In the genomic region with DNA sequence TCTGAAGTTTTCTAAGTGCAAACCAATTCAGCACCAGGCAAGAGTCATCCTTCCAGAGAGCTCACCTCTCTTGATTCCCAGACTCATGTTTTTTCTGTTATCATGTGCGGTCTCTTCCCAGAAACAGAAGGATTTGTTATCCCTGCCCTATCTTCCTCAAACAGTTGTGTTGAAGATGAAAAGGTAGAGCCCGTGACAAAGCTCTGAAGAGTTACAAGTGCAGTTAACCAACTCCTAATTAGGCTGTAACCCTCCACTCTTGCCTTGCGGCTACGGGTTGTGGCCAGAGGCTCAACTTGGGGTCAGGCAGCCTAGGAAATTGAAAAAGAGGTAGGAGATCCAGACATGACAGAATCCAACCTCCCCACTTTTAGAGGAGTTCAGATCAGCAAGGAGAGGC, we compare ENCODE assay signal across 1 cellular context.
TF ChIP-seq lines count a peak whose summit lies in the region.

No MANE protein-coding gene starts in this region.

TF ChIP-seq in H1, 55 proteins besides CTCF, POLR2A, EP300 and RAD21:
- TF ChIP-seq SIRT6 (IDR thresholded peaks at IDR 0.05; ENCODE audit: low read length) (no peak), RBBP5 (IDR thresholded peaks at IDR 0.05; ENCODE audit: borderline replicate concordance, low read depth, low read length) (no peak), BRCA1 (IDR thresholded peaks at IDR 0.05; ENCODE audit: low read depth, low read length) (no peak), SIN3A (conservative IDR thresholded peaks at IDR 0.05 in 1 of 2, IDR thresholded peaks at IDR 0.05 in 1 of 2; ENCODE audit: low read depth in 1 of 2, low read length in 2 of 2) (no peak), CHD2 (IDR thresholded peaks at IDR 0.05; ENCODE audit: low read length) (no peak), SRF (IDR thresholded peaks at IDR 0.05; ENCODE audit: low read depth, low read length) (no peak), SP4 (IDR thresholded peaks at IDR 0.05; ENCODE audit: low read length) (no peak), JUN (IDR thresholded peaks at IDR 0.05; ENCODE audit: low read depth, low read length) (no peak), POLR2AphosphoS5 (IDR thresholded peaks at IDR 0.05; ENCODE audit: low read depth, low read length) (no peak), YY1 (IDR thresholded peaks at IDR 0.05; ENCODE audit: low read depth, low read length) (no peak), RXRA (IDR thresholded peaks at IDR 0.05; ENCODE audit: insufficient read depth, low read depth, low read length) (no peak), CBX5 (IDR thresholded peaks at IDR 0.05; ENCODE audit: low read depth, low read length) (no peak), BCL11A (IDR thresholded peaks at IDR 0.05; ENCODE audit: low read depth in 2 of 2, low read length in 2 of 2) (no peak), SIX5 (IDR thresholded peaks at IDR 0.05; ENCODE audit: low read depth, low read length) (no peak)
